Comparison of ENCODE assay signal across 32 cellular contexts in genomic region chr2:53867773-53868172, GRCh38.
"Had no signal": no experiment of that assay in that cellular context is flagged by ENCODE, and none has a peak within 500 bp of the region (broad histone marks: within the 10 kb centered on the region; RNA-seq: fewer than 3 reads in every experiment).

No MANE protein-coding gene starts in this region.

- H3K4me1 Mint-ChIP-seq: activated CD4-positive, alpha-beta T cell treated with anti-CD3 and anti-CD28 coated beads, Interleukin-2, amount 10 ng/mL, durations not matched to agents 24 days and 14 days; activated CD8-positive, alpha-beta memory T cell treated with anti-CD3 and anti-CD28 coated beads, Interleukin-2, amount 10 ng/mL, durations not matched to agents 7 days and 5 days; activated naive CD4-positive, alpha-beta T cell treated with anti-CD3 and anti-CD28 coated beads, Interleukin-2, amount 10 ng/mL, durations not matched to agents 7 days and 5 days; activated naive CD8-positive, alpha-beta T cell treated with anti-CD3 and anti-CD28 coated beads, Interleukin-2, amount 10 ng/mL, durations not matched to agents 7 days and 5 days; brain; endodermal cell had no signal

- H3K27ac Mint-ChIP-seq: activated CD4-positive, alpha-beta memory T cell treated with anti-CD3 and anti-CD28 coated beads for 36 hours; activated CD4-positive, alpha-beta T cell treated with anti-CD3 and anti-CD28 coated beads for 36 hours; activated CD4-positive, alpha-beta T cell treated with anti-CD3 and anti-CD28 coated beads, Interleukin-2, amount 10 ng/mL, durations not matched to agents 24 days and 14 days; activated CD8-positive, alpha-beta memory T cell treated with anti-CD3 and anti-CD28 coated beads, Interleukin-2, amount 10 ng/mL, durations not matched to agents 7 days and 5 days; activated CD8-positive, alpha-beta T cell treated with anti-CD3 and anti-CD28 coated beads, Interleukin-2, amount 10 ng/mL, durations not matched to agents 7 days and 5 days; activated naive CD4-positive, alpha-beta T cell treated with anti-CD3 and anti-CD28 coated beads, Interleukin-2, amount 10 ng/mL, durations not matched to agents 7 days and 5 days; activated naive CD4-positive, alpha-beta T cell treated with anti-CD3 and anti-CD28 coated beads, Interleukin-2, amount 50 U/mL, for 72 hours; activated naive CD8-positive, alpha-beta T cell treated with anti-CD3 and anti-CD28 coated beads, Interleukin-2, amount 10 ng/mL, durations not matched to agents 7 days and 5 days; activated T-helper 1 cell treated with anti-CD3 and anti-CD28 coated beads, Interleukin-12 subunit alpha, Interleukin-12 subunit beta, Interleukin-2, Interleukin-4 antibody, amounts not matched to agents 30 ng/mL and 10 ng/mL and 1 ng/mL, durations not matched to agents 14 hours and 24 hours and 36 hours; activated T-helper 2 cell treated with anti-CD3 and anti-CD28 coated beads, Interferon-gamma antibody, Interleukin-2, Interleukin-4, amounts not matched to agents 10 μg/mL and 5 μg/mL and 100 μg/mL, durations not matched to agents 14 hours and 24 hours and 36 hours; brain; endodermal cell had no signal

- H3K27ac ChIP-seq: ascending aorta, breast epithelium, cardiac muscle cell, colonic mucosa, esophagus muscularis mucosa, foreskin keratinocyte, gastroesophageal sphincter had no signal

- H3K4me1 ChIP-seq: ascending aorta, breast epithelium, colonic mucosa, esophagus muscularis mucosa, gastroesophageal sphincter had no signal

- ATAC-seq: activated CD4-positive, alpha-beta T cell treated with anti-CD3 and anti-CD28 coated beads for 36 hours; activated CD8-positive, alpha-beta memory T cell treated with anti-CD3 and anti-CD28 coated beads, Interleukin-2, amount 10 ng/mL, durations not matched to agents 7 days and 5 days; activated CD8-positive, alpha-beta T cell treated with anti-CD3 and anti-CD28 coated beads, Interleukin-2, amount 10 ng/mL, durations not matched to agents 7 days and 5 days; activated naive CD4-positive, alpha-beta T cell treated with anti-CD3 and anti-CD28 coated beads, Interleukin-2, amount 50 U/mL, for 72 hours; foreskin keratinocyte; gastroesophageal sphincter had no signal

- H3K27me3 ChIP-seq: ascending aorta, breast epithelium, cardiac muscle cell, colonic mucosa, esophagus muscularis mucosa, foreskin keratinocyte, gastroesophageal sphincter, heart right ventricle had no signal

- H3K27me3 Mint-ChIP-seq: activated CD4-positive, alpha-beta memory T cell treated with anti-CD3 and anti-CD28 coated beads for 36 hours; activated CD4-positive, alpha-beta T cell treated with anti-CD3 and anti-CD28 coated beads for 36 hours; activated CD4-positive, alpha-beta T cell treated with anti-CD3 and anti-CD28 coated beads, Interleukin-2, amount 10 ng/mL, durations not matched to agents 24 days and 14 days; activated CD8-positive, alpha-beta memory T cell treated with anti-CD3 and anti-CD28 coated beads, Interleukin-2, amount 10 ng/mL, durations not matched to agents 7 days and 5 days; activated naive CD4-positive, alpha-beta T cell treated with anti-CD3 and anti-CD28 coated beads, Interleukin-2, amount 10 ng/mL, durations not matched to agents 7 days and 5 days; activated naive CD8-positive, alpha-beta T cell treated with anti-CD3 and anti-CD28 coated beads, Interleukin-2, amount 10 ng/mL, durations not matched to agents 7 days and 5 days; brain had no signal

- H3K9me3 Mint-ChIP-seq: activated CD4-positive, alpha-beta memory T cell treated with anti-CD3 and anti-CD28 coated beads for 36 hours; activated CD4-positive, alpha-beta T cell treated with anti-CD3 and anti-CD28 coated beads, Interleukin-2, amount 10 ng/mL, durations not matched to agents 24 days and 14 days; activated naive CD4-positive, alpha-beta T cell treated with anti-CD3 and anti-CD28 coated beads, Interleukin-2, amount 10 ng/mL, durations not matched to agents 7 days and 5 days; activated naive CD4-positive, alpha-beta T cell treated with anti-CD3 and anti-CD28 coated beads, Interleukin-2, amount 50 U/mL, for 72 hours; activated naive CD8-positive, alpha-beta T cell treated with anti-CD3 and anti-CD28 coated beads, Interleukin-2, amount 10 ng/mL, durations not matched to agents 7 days and 5 days; activated T-helper 1 cell treated with anti-CD3 and anti-CD28 coated beads, Interleukin-12 subunit alpha, Interleukin-12 subunit beta, Interleukin-2, Interleukin-4 antibody, amounts not matched to agents 30 ng/mL and 10 ng/mL and 1 ng/mL, durations not matched to agents 14 hours and 24 hours and 36 hours; activated T-helper 2 cell treated with anti-CD3 and anti-CD28 coated beads, Interferon-gamma antibody, Interleukin-2, Interleukin-4, amounts not matched to agents 10 μg/mL and 5 μg/mL and 100 μg/mL, durations not matched to agents 14 hours and 24 hours and 36 hours; brain; endodermal cell had no signal

- DNase-seq: activated CD4-positive, alpha-beta memory T cell treated with anti-CD3 and anti-CD28 coated beads for 36 hours; activated CD4-positive, alpha-beta T cell treated with anti-CD3 and anti-CD28 coated beads for 36 hours; activated CD4-positive, alpha-beta T cell treated with anti-CD3 and anti-CD28 coated beads, Interleukin-2, amount 10 ng/mL, durations not matched to agents 24 days and 14 days; activated CD4-positive, CD25-positive, alpha-beta regulatory T cell; activated CD4-positive, CD25-positive, alpha-beta regulatory T cell treated with anti-CD3 and anti-CD28 coated beads, Interleukin-2, amount 50 U/mL, for 72 hours; activated CD8-positive, alpha-beta memory T cell treated with anti-CD3 and anti-CD28 coated beads, Interleukin-2, amount 10 ng/mL, durations not matched to agents 7 days and 5 days; activated CD8-positive, alpha-beta memory T cell treated with anti-CD3 and anti-CD28 coated beads, Interleukin-2, amount 50 U/mL, for 4 hours; activated CD8-positive, alpha-beta T cell treated with anti-CD3 and anti-CD28 coated beads, Interleukin-2, amount 10 ng/mL, durations not matched to agents 7 days and 5 days; activated gamma-delta T cell; activated naive CD4-positive, alpha-beta T cell; activated naive CD4-positive, alpha-beta T cell treated with anti-CD3 and anti-CD28 coated beads, Interleukin-2, amount 10 ng/mL, durations not matched to agents 7 days and 5 days; activated naive CD8-positive, alpha-beta T cell treated with anti-CD3 and anti-CD28 coated beads, Interleukin-2, amount 10 ng/mL, durations not matched to agents 7 days and 5 days; activated T-cell treated with anti-CD3 and anti-CD28 coated beads, Interleukin-2, amount 50 U/mL, for 1 hour; activated T-cell treated with anti-CD3 and anti-CD28 coated beads, Interleukin-2, amount 50 U/mL, for 48 hours; central memory CD4-positive, alpha-beta T cell; cerebellar nuclear complex; colonic mucosa; effector memory CD4-positive, alpha-beta T cell; endodermal cell; erythroblast; foreskin keratinocyte; heart right ventricle; T-helper 2 cell had no signal

- H3K4me3 ChIP-seq: ascending aorta, breast epithelium, cardiac muscle cell, colonic mucosa, esophagus muscularis mucosa, gastroesophageal sphincter, heart right ventricle had no signal

- H3K4me3 Mint-ChIP-seq: activated CD4-positive, alpha-beta memory T cell treated with anti-CD3 and anti-CD28 coated beads for 36 hours; activated CD4-positive, alpha-beta T cell treated with anti-CD3 and anti-CD28 coated beads for 36 hours; activated CD4-positive, alpha-beta T cell treated with anti-CD3 and anti-CD28 coated beads, Interleukin-2, amount 10 ng/mL, durations not matched to agents 24 days and 14 days; activated CD8-positive, alpha-beta memory T cell treated with anti-CD3 and anti-CD28 coated beads, Interleukin-2, amount 10 ng/mL, durations not matched to agents 7 days and 5 days; activated CD8-positive, alpha-beta T cell treated with anti-CD3 and anti-CD28 coated beads, Interleukin-2, amount 10 ng/mL, durations not matched to agents 7 days and 5 days; activated naive CD4-positive, alpha-beta T cell treated with anti-CD3 and anti-CD28 coated beads, Interleukin-2, amount 10 ng/mL, durations not matched to agents 7 days and 5 days; activated naive CD8-positive, alpha-beta T cell treated with anti-CD3 and anti-CD28 coated beads, Interleukin-2, amount 10 ng/mL, durations not matched to agents 7 days and 5 days; activated T-helper 1 cell treated with anti-CD3 and anti-CD28 coated beads, Interleukin-12 subunit alpha, Interleukin-12 subunit beta, Interleukin-2, Interleukin-4 antibody, amounts not matched to agents 30 ng/mL and 10 ng/mL and 1 ng/mL, durations not matched to agents 14 hours and 24 hours and 36 hours; brain; endodermal cell had no signal

- H3K36me3 ChIP-seq: breast epithelium, colonic mucosa had no signal

- H3K9me3 ChIP-seq: ascending aorta, breast epithelium, colonic mucosa, esophagus muscularis mucosa, gastroesophageal sphincter, heart right ventricle had no signal
